ENCODE assay signal across 24 cellular contexts in genomic region chr18:23179416-23179815, GRCh38. TPM values are rescaled to one million over a fixed set of nuclear protein-coding genes. Genes with fewer than 3 reads are reported as not detected.
DNase-seq lines count a peak whose midpoint lies in the region; ATAC-seq, FAIRE-seq and TF ChIP-seq lines count a peak whose summit lies in the region.
"Had no signal": no experiment of that assay in that cellular context is flagged by ENCODE, and none has a peak within 500 bp of the region (broad histone marks: within the 10 kb centered on the region; RNA-seq: fewer than 3 reads in every experiment).

No MANE protein-coding gene starts in this region.

- H3K56ac ChIP-seq in mesendoderm (ENCODE audit: low read length) = no peak overlapping the region

- no peaks in the 10 kb centered on the region for H3K9me3 ChIP-seq in K562 (replicated peaks; ENCODE audit: control insufficient read depth, insufficient read depth, low read depth, low read length)
- H3K9me3 ChIP-seq: neutrophil, SJCRH30, stomach, tibial nerve had no signal

- no peak overlapping the region for H2BK5ac ChIP-seq in mesendoderm (ENCODE audit: low read length)

- H3K9me3 Mint-ChIP-seq in stimulated activated naive CD8-positive, alpha-beta T cell treated with anti-CD3 and anti-CD28 coated beads, Interleukin-15, amount 100 ng/mL, for 72 hours = no peaks in the 10 kb centered on the region
- H3K9me3 Mint-ChIP-seq: activated naive CD4-positive, alpha-beta T cell treated with anti-CD3 and anti-CD28 coated beads for 36 hours; activated T-helper 1 cell treated with anti-CD3 and anti-CD28 coated beads, Interleukin-12 subunit alpha, Interleukin-12 subunit beta, Interleukin-2, Interleukin-4 antibody, amounts not matched to agents 30 ng/mL and 10 ng/mL and 1 ng/mL, durations not matched to agents 14 hours and 24 hours and 36 hours; memory B cell had no signal

- no peak overlapping the region for H3K27ac ChIP-seq in K562 (ENCODE audit: extremely low read depth, low read depth, low read length)
- H3K27ac ChIP-seq in mesendoderm (ENCODE audit: low read depth, low read length) = no peak overlapping the region
- H3K27ac ChIP-seq: C4-2B, epithelial cell of prostate, HL-60, neutrophil, SJCRH30 had no signal

- FAIRE-seq in K562 (lab: Jason Lieb, UNC) = no peak
- FAIRE-seq: GM18507 had no signal

- H3K9me1 ChIP-seq in K562 (ENCODE audit: control insufficient read depth, insufficient read depth, low read length) = no peaks in the 10 kb centered on the region

- TF ChIP-seq EP300 in K562 (IDR thresholded peaks at IDR 0.05; ENCODE audit: low read length) = no peak

- H3K23ac ChIP-seq in mesendoderm (ENCODE audit: low read length) = peak overlapping the region; percentile 69

- under 1% methylated on average over 6 of the region's 6 CpGs for WGBS in K562 (ENCODE audit: insufficient coverage, low coverage, missing lambda C conversion rate)
- no CpG with 5 or more reads among the region's 6 CpGs for WGBS in mesendoderm (ENCODE audit: extremely low coverage, insufficient coverage, low lambda C conversion rate)

- no peak overlapping the region for H2BK120ac ChIP-seq in mesendoderm (ENCODE audit: low read depth, low read length)

- H3K4ac ChIP-seq in mesendoderm (ENCODE audit: low read depth, low read length) = no peak overlapping the region

- H2AK5ac ChIP-seq in mesendoderm (ENCODE audit: low read length) = no peak overlapping the region

- peak; percentile 19 for ATAC-seq in stimulated activated naive CD8-positive, alpha-beta T cell treated with anti-CD3 and anti-CD28 coated beads, Interleukin-15, Interleukin-2, amounts not matched to agents 100 U/mL and 50 U/mL, for 24 hours
- no peak for ATAC-seq in stimulated activated naive CD8-positive, alpha-beta T cell treated with anti-CD3 and anti-CD28 coated beads, Interleukin-15, amount 100 ng/mL, for 72 hours
- ATAC-seq in K562 (no peak), GM19328 (IDR thresholded peaks at IDR 0.05; ENCODE audit: unreplicated experiment) (no peak), HG03108 (IDR thresholded peaks at IDR 0.05; ENCODE audit: unreplicated experiment) (no peak)
- ATAC-seq: HCT116 had no signal

- TF ChIP-seq CTCF in K562 (IDR thresholded peaks at IDR 0.05 in 2 of 3, conservative IDR thresholded peaks at IDR 0.05 in 1 of 3; ENCODE audit: insufficient read depth in 2 of 3, low read depth in 1 of 3, low read length in 3 of 3) = no peak

- BruUV-seq in K562 (replicated peaks; lab: Mats Ljungman, UMichigan) = no TSS peak

- no peak overlapping the region for H3K27ac Mint-ChIP-seq in stimulated activated naive CD8-positive, alpha-beta T cell treated with anti-CD3 and anti-CD28 coated beads, Interleukin-15, amount 100 ng/mL, for 72 hours
- H3K27ac Mint-ChIP-seq: activated naive CD4-positive, alpha-beta T cell treated with anti-CD3 and anti-CD28 coated beads for 36 hours; activated T-helper 1 cell treated with anti-CD3 and anti-CD28 coated beads, Interleukin-12 subunit alpha, Interleukin-12 subunit beta, Interleukin-2, Interleukin-4 antibody, amounts not matched to agents 30 ng/mL and 10 ng/mL and 1 ng/mL, durations not matched to agents 14 hours and 24 hours and 36 hours; memory B cell; progenitor cell of endocrine pancreas had no signal

- H4K8ac ChIP-seq in mesendoderm (ENCODE audit: low read depth, low read length) = no peak overlapping the region

- no peak overlapping the region for H2BK15ac ChIP-seq in mesendoderm (replicated peaks; ENCODE audit: low read depth)

- H3K36me3 ChIP-seq in K562 (ENCODE audit: control insufficient read depth, insufficient read depth, low read length) (no peaks in the 10 kb centered on the region), mesendoderm (ENCODE audit: control insufficient read depth, insufficient read depth, low read length) (no peaks in the 10 kb centered on the region)
- H3K36me3 ChIP-seq: brain microvascular endothelial cell, neutrophil, SJCRH30 had no signal

- peaks cover 17% of the 10 kb centered on the region for H3K79me1 ChIP-seq in mesendoderm (ENCODE audit: low read length)

- TF ChIP-seq RAD21 in K562 (CRISPR knock-in tag; conservative IDR thresholded peaks at IDR 0.05 in 1 of 2, IDR thresholded peaks at IDR 0.05 in 1 of 2) = no peak

- in situ Hi-C loops in K562 (cut with MboI) = no loop called here

- POLR2A ChIA-PET in K562 (lab: Yijun Ruan, JAX) = no interaction called here

- H3K27me3 ChIP-seq in K562 (ENCODE audit: control insufficient read depth in 2 of 2, insufficient read depth in 2 of 2, low read length in 2 of 2) = peaks cover 55 to 78% of the 10 kb centered on the region in 2 experiments
- no peaks in the 10 kb centered on the region for H3K27me3 ChIP-seq in mesendoderm (ENCODE audit: insufficient read depth, low read length, poor library complexity)
- H3K27me3 ChIP-seq: brain microvascular endothelial cell, neutrophil, SJCRH30, stomach, tibial nerve had no signal

- no peaks in the 10 kb centered on the region for H4K20me1 ChIP-seq in K562 (replicated peaks; ENCODE audit: control insufficient read depth, insufficient read depth, low read length)

- CTCF ChIA-PET in K562 (lab: Yijun Ruan, JAX; ENCODE audit: low intra/inter-chr PET ratio) = no interaction called here

- H3K4me1 ChIP-seq in K562 (replicated peaks in 1 of 2; ENCODE audit: control insufficient read depth in 2 of 2, insufficient read depth in 2 of 2, low read length in 2 of 2) = no peaks in the 10 kb centered on the region
- peaks cover 5% of the 10 kb centered on the region for H3K4me1 ChIP-seq in mesendoderm (ENCODE audit: control insufficient read depth, low read depth, low read length)
- H3K4me1 ChIP-seq: SJCRH30 had no signal

- DNase-seq in stimulated activated naive CD8-positive, alpha-beta T cell treated with anti-CD3 and anti-CD28 coated beads, Interleukin-15, Interleukin-2, amounts not matched to agents 100 U/mL and 50 U/mL, for 24 hours = no peak
- no peak for DNase-seq in stimulated activated naive CD8-positive, alpha-beta T cell treated with anti-CD3 and anti-CD28 coated beads, Interleukin-15, amount 100 ng/mL, for 72 hours
- DNase-seq in K562 (ENCODE audit: extremely low read depth in 1 of 4, low spot score in 3 of 4) (no peak), mesendoderm (no peak), NK-92 (lab: John Stamatoyannopoulos, UW; ENCODE audit: unreplicated experiment) (no peak)
- DNase-seq: activated CD4-positive, CD25-positive, alpha-beta regulatory T cell; activated naive CD4-positive, alpha-beta T cell treated with anti-CD3 and anti-CD28 coated beads for 36 hours; Calu3; MV-4-11; SJCRH30 had no signal

- H2AFZ ChIP-seq in K562 (ENCODE audit: low read depth, low read length) = no peak overlapping the region

- peaks cover 10% of the 10 kb centered on the region for H3K27me3 Mint-ChIP-seq in stimulated activated naive CD8-positive, alpha-beta T cell treated with anti-CD3 and anti-CD28 coated beads, Interleukin-15, amount 100 ng/mL, for 72 hours

- TF ChIP-seq POLR2A in K562 (conservative IDR thresholded peaks at IDR 0.05) = no peak

- H3K4me1 Mint-ChIP-seq in stimulated activated naive CD8-positive, alpha-beta T cell treated with anti-CD3 and anti-CD28 coated beads, Interleukin-15, amount 100 ng/mL, for 72 hours = no peaks in the 10 kb centered on the region

- no peak overlapping the region for H4K5ac ChIP-seq in mesendoderm (ENCODE audit: low read length)

- H3K4me3 ChIP-seq in K562 (no peak overlapping the region), mesendoderm (ENCODE audit: low read length) (no peak overlapping the region)
- H3K4me3 ChIP-seq: SJCRH30, stomach, tibial nerve had no signal

- intact Hi-C loops in K562 (cut with micrococcal nuclease) = no loop called here

- H3K18ac ChIP-seq in mesendoderm (ENCODE audit: low read length) = no peak overlapping the region

- H3K79me2 ChIP-seq in K562 (ENCODE audit: control insufficient read depth, insufficient read depth, low read length) (no peaks in the 10 kb centered on the region), mesendoderm (ENCODE audit: control insufficient read depth, insufficient read depth, low read length) (peaks cover 15% of the 10 kb centered on the region)

- no peak overlapping the region for H3K9ac ChIP-seq in K562 (ENCODE audit: insufficient read depth in 1 of 2, low read depth in 2 of 2, low read length in 2 of 2)
- no peak overlapping the region for H3K9ac ChIP-seq in mesendoderm (ENCODE audit: low read length)

- no peak overlapping the region for H3K4me2 ChIP-seq in K562 (ENCODE audit: insufficient read depth, low read length)
- no peak overlapping the region for H3K4me2 ChIP-seq in mesendoderm (ENCODE audit: low read length)

- no peak overlapping the region for H3K4me3 Mint-ChIP-seq in stimulated activated naive CD8-positive, alpha-beta T cell treated with anti-CD3 and anti-CD28 coated beads, Interleukin-15, amount 100 ng/mL, for 72 hours
- H3K4me3 Mint-ChIP-seq: activated naive CD4-positive, alpha-beta T cell treated with anti-CD3 and anti-CD28 coated beads for 36 hours; activated T-helper 1 cell treated with anti-CD3 and anti-CD28 coated beads, Interleukin-12 subunit alpha, Interleukin-12 subunit beta, Interleukin-2, Interleukin-4 antibody, amounts not matched to agents 30 ng/mL and 10 ng/mL and 1 ng/mL, durations not matched to agents 14 hours and 24 hours and 36 hours; memory B cell had no signal

TF ChIP-seq in K562, 482 proteins besides CTCF, POLR2A, EP300 and RAD21 (continues in another document):
- TF ChIP-seq HNRNPK (IDR thresholded peaks at IDR 0.05; ENCODE audit: low read depth, low read length, poor library complexity, severe bottlenecking) (no peak), ZNF263 (CRISPR knock-in tag; IDR thresholded peaks at IDR 0.05; ENCODE audit: borderline replicate concordance) (no peak)

RNA-seq across cellular contexts. Expression of gene CABLES1, which starts 44.1 kb away (rescaled TPM):
- 0.76 TPM in 1 of 2 replicates, not detected in the other for total RNA-seq in K562 (2011; cell fraction: chromatin; rRNA removed; ENCODE audit: low replicate concordance)
- not detected in 2 replicates for total RNA-seq in K562 (2011; cell fraction: nucleolus; rRNA removed)
- total RNA-seq in K562 (2011; cell fraction: nucleoplasm; rRNA removed) = 0.31 TPM in 1 of 2 replicates, not detected in the other
- total RNA-seq in K562 (2014; rRNA removed) = 0.04 and 0.09 TPM in 2 replicates
- not detected in 2 replicates for total RNA-seq in K562 (2014; rRNA removed; fragmentation: Illumina TruSeq; extraction: Trizol)
- total RNA-seq in K562 (2015; rRNA removed; fragmentation: Illumina TruSeq; extraction: Trizol) = not detected in 2 replicates
- total RNA-seq in K562 (2021) = 0.07 and 0.09 TPM in 2 replicates
- 0.04 TPM in 1 of 2 replicates, not detected in the other for polyA plus RNA-seq in K562 (2011; rRNA removed)
- not detected in 2 replicates for polyA plus RNA-seq in K562 (2011; cell fraction: cytosol; rRNA removed)
- 0.07 TPM in 1 of 2 replicates, not detected in the other for polyA plus RNA-seq in K562 (2011; cell fraction: nucleus; rRNA removed)
- polyA plus RNA-seq in K562 (2012) = 0.08 and 0.10 TPM in 2 replicates
- 0.04 TPM in 1 of 2 replicates, not detected in the other for polyA plus RNA-seq in K562 (2014; fragmentation: Illumina TruSeq; extraction: Trizol)
- polyA plus RNA-seq in K562 (2014; fragmentation: Nextera tagmentation; extraction: Ambion mirVana) = under 1 TPM; 0.04 to 0.10 TPM
- not detected in 2 replicates for polyA plus RNA-seq in K562 (2014; rRNA removed)
- polyA minus RNA-seq in K562 (2011; rRNA and poly(A)+ RNA removed) = not detected in 2 replicates
- not detected in 2 replicates for polyA minus RNA-seq in K562 (2011; cell fraction: cytosol; rRNA and poly(A)+ RNA removed)
- 0.40 TPM in 1 of 2 replicates, not detected in the other for polyA minus RNA-seq in K562 (2011; cell fraction: nucleus; rRNA and poly(A)+ RNA removed)
- 15.9 TPM for polyA plus RNA-seq in mesendoderm (2013, experiment 1 of 2)
- 16.6 TPM for polyA plus RNA-seq in mesendoderm (2013, experiment 2 of 2)
